ENCODE assay signal across 9 cellular contexts in the genomic region with DNA sequence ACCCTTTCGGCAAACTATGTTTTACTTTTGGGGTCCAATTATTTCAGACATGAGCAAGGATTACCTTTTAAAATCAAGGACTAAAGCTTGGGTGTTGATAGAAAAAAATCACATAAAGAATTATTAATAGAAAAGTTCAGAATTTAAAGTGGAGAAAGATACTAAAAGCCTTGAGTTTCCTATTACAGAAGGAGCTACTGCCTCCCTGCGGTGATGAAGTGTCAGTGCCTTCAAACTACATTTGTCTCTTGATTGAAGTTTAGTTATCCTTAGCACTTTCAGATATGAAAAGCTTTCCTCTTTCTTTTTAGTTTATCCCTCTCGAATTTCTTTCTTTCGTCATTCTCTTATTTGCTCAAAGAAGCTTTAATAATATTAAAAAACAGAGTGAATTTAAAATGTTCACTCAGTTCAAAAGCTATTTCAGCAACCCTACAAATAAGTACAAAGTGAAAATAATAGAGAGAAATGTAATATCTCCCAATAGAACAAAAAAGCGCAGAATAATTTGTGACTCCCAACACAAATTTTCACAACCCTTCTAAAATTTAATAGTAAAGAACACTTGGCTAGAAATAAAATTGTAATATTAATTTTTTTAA.
DNase-seq lines count a peak whose midpoint lies in the region; ATAC-seq, FAIRE-seq and TF ChIP-seq lines count a peak whose summit lies in the region.
"Had no signal": no experiment of that assay in that cellular context is flagged by ENCODE, and none has a peak within 500 bp of the region (broad histone marks: within the 10 kb centered on the region; RNA-seq: fewer than 3 reads in every experiment).

No MANE protein-coding gene starts in this region.

- H3K27me3 Mint-ChIP-seq in nephron (ENCODE audit: low read depth): no peaks in the 10 kb centered on the region

- CTCF ChIA-PET in PC-9 (lab: Charles Lee): interaction anchor here (0.6 kb wide), 1 partner anchor 8 kb away, joined by 3 read pairs; no protein-coding TSS in a partner anchor

- H4K20me1 ChIP-seq in PC-9 (ENCODE audit: insufficient read depth): no peaks in the 10 kb centered on the region
- H4K20me1 ChIP-seq: BLaER1 had no signal

- H3K4me1 Mint-ChIP-seq in nephron: no peaks in the 10 kb centered on the region

- H3K9me3 Mint-ChIP-seq in nephron: peaks cover 3% of the 10 kb centered on the region

- H3K4me3 ChIP-seq in PC-9: no peak overlapping the region
- H3K4me3 ChIP-seq: BLaER1 had no signal

- no peaks in the 10 kb centered on the region for H3K27me3 ChIP-seq in PC-9 (ENCODE audit: insufficient read depth, low read depth)
- H3K27me3 ChIP-seq: BLaER1 had no signal

- ATAC-seq in GM19455 (IDR thresholded peaks at IDR 0.05; ENCODE audit: unreplicated experiment) (peak; percentile 84), HG03571 (IDR thresholded peaks at IDR 0.05; ENCODE audit: unreplicated experiment) (no peak)

- no TSS peak for BruUV-seq in PC-9 (replicated peaks; lab: Mats Ljungman, UMichigan)

- H2AFZ ChIP-seq in PC-9: no peak overlapping the region

- H3K27ac Mint-ChIP-seq in nephron: no peak overlapping the region

- POLR2A ChIA-PET in PC-9 (lab: Charles Lee; ENCODE audit: unreplicated experiment): no interaction called here

- H3K9me2 ChIP-seq in PC-9 (ENCODE audit: insufficient read depth): no peaks in the 10 kb centered on the region

- H3K36me3 Mint-ChIP-seq in nephron (ENCODE audit: low read depth): peaks cover 18% of the 10 kb centered on the region

- H3K4me1 ChIP-seq in PC-9 (replicated peaks; ENCODE audit: insufficient read depth): no peaks in the 10 kb centered on the region
- H3K4me1 ChIP-seq: BLaER1 had no signal

- H3K79me2 ChIP-seq in PC-9 (ENCODE audit: low read depth): no peaks in the 10 kb centered on the region

- no peak overlapping the region for H3K4me3 Mint-ChIP-seq in nephron

- H3F3A ChIP-seq in PC-9 (ENCODE audit: insufficient read depth, low read depth): no peaks in the 10 kb centered on the region

- no peak overlapping the region for H3K4me2 ChIP-seq in PC-9
- H3K4me2 ChIP-seq: BLaER1 had no signal

- DNase-seq in NCI-H1417 (lab: John Stamatoyannopoulos, UW) (peak in 2 of 3 experiments; percentile 54 to 68), NCI-H1417 treated with DMSO at 0.1 percent for 48 hours (lab: John Stamatoyannopoulos, UW) (no peak), HTR-8/SVneo (ENCODE audit: insufficient read length, low spot score) (peak; percentile 53), PC-9 (peak in 1 of 2 experiments; percentile 36)

- no peaks in the 10 kb centered on the region for H3K9me3 ChIP-seq in PC-9 (ENCODE audit: insufficient read depth, low read depth)
- H3K9me3 ChIP-seq: BLaER1 had no signal

- H3K36me3 ChIP-seq in PC-9 (ENCODE audit: low read depth): no peaks in the 10 kb centered on the region
- H3K36me3 ChIP-seq: BLaER1 had no signal

- intact Hi-C loops in PC-9 (cut with micrococcal nuclease; ENCODE audit: unreplicated experiment): loop anchor here (1.0 to 10.0 kb wide), 4 partner anchors 148 to 1781 kb away; no protein-coding TSS in a partner anchor

- H3K27ac ChIP-seq in PC-9: no peak overlapping the region
- H3K27ac ChIP-seq: BLaER1 had no signal

- peak; percentile 76 for TF ChIP-seq CTCF in PC-9 (conservative IDR thresholded peaks at IDR 0.05)
- peak; percentile 88 to 92 (median 89) for TF ChIP-seq CTCF in nephron (IDR thresholded peaks at IDR 0.05; ENCODE audit: unreplicated experiment in 3 of 3)

- no peak for FAIRE-seq in HTR-8/SVneo (lab: Jason Lieb, UNC)
- peak; percentile 81 for FAIRE-seq in endometrium (lab: Jason Lieb, UNC)
